11 cellular contexts compared by ENCODE assay signal in genomic region chr5:142446131-142446959, GRCh38.
DNase-seq lines count a peak whose midpoint lies in the region; ATAC-seq and TF ChIP-seq lines count a peak whose summit lies in the region.
"Had no signal": no experiment of that assay in that cellular context is flagged by ENCODE, and none has a peak within 500 bp of the region (broad histone marks: within the 10 kb centered on the region; RNA-seq: fewer than 3 reads in every experiment).

No MANE protein-coding gene starts in this region.

- H3K4me3 ChIP-seq in ascending aorta (no peak overlapping the region), right atrium auricular region (no peak overlapping the region), skeletal muscle satellite cell (ENCODE audit: low read length) (no peak overlapping the region)

- no peaks in the 10 kb centered on the region for H3K27me3 ChIP-seq in ascending aorta
- no peaks in the 10 kb centered on the region for H3K27me3 ChIP-seq in right atrium auricular region
- no peaks in the 10 kb centered on the region for H3K27me3 ChIP-seq in skeletal muscle satellite cell (ENCODE audit: control insufficient read depth, insufficient read depth, low read length)

- H3K4me1 ChIP-seq in ascending aorta (no peaks in the 10 kb centered on the region), right atrium auricular region (peaks cover 0 to 14% of the 10 kb centered on the region in 2 donors), skeletal muscle satellite cell (ENCODE audit: control insufficient read depth, insufficient read depth, low read length) (peaks cover 34% of the 10 kb centered on the region)

- intact Hi-C loops in ascending aorta (cut with DNase I) = no loop called here

- peak overlapping the region; percentile 57 for H3K9ac ChIP-seq in skeletal muscle satellite cell (ENCODE audit: low read depth, low read length)

- H3K9me3 ChIP-seq in ascending aorta (peaks cover 0 to 2% of the 10 kb centered on the region in 2 donors), right atrium auricular region (peaks cover 0 to 5% of the 10 kb centered on the region in 2 donors), skeletal muscle satellite cell (replicated peaks; ENCODE audit: low read length) (no peaks in the 10 kb centered on the region)

- H3K27ac ChIP-seq in ascending aorta (peak overlapping the region; percentile 5 to 27), right atrium auricular region (peak overlapping the region; percentile 13 to 68)

- TF ChIP-seq CTCF in ascending aorta (IDR thresholded peaks at IDR 0.05) (no peak), right atrium auricular region (IDR thresholded peaks at IDR 0.05) (no peak), GM20000 (IDR thresholded peaks at IDR 0.05; ENCODE audit: extremely low read depth, missing control alignments) (no peak)

- no peaks in the 10 kb centered on the region for H3K36me3 ChIP-seq in ascending aorta
- no peaks in the 10 kb centered on the region for H3K36me3 ChIP-seq in right atrium auricular region
- no peaks in the 10 kb centered on the region for H3K36me3 ChIP-seq in skeletal muscle satellite cell (ENCODE audit: insufficient read depth, low read length)

- H3K4me2 ChIP-seq in skeletal muscle satellite cell (ENCODE audit: low read length) = peak overlapping the region; percentile 21

- peak; percentile 50 for DNase-seq in HS-5 (ENCODE audit: low read depth)
- no peak for DNase-seq in ascending aorta (ENCODE audit: low spot score in 2 of 2)
- DNase-seq in right atrium auricular region (ENCODE audit: low spot score) = peak; percentile 63
- DNase-seq in GM20000 (ENCODE audit: low spot score) = no peak
- DNase-seq in HPDE6-E6E7 (ENCODE audit: extremely low spot score) = no peak
- DNase-seq in GM19238 (ENCODE audit: insufficient read length, low spot score) = no peak
- DNase-seq: cortex of kidney; GF-D8; stimulated activated CD4-positive, alpha-beta T cell treated with anti-CD3 and anti-CD28 coated beads, Interleukin-2, amount 100 ng/mL, for 48 hours had no signal

- no peak for ATAC-seq in HG03025 (IDR thresholded peaks at IDR 0.05; ENCODE audit: low FRiP score, unreplicated experiment)

Comparison
In these comparisons a context has a peak if more than half of its experiments do, and no peak if none do; other contexts are left out.
1. DNase-seq: peak in HS-5 (single experiment) and right atrium auricular region (single experiment); none in ascending aorta (0 of 2), GM20000 (single experiment), HPDE6-E6E7 (single experiment) and GM19238 (single experiment).